ENCODE assay signal across 10 cellular contexts in genomic region chr14:24329736-24330135, GRCh38. TPM values are rescaled to one million over a fixed set of nuclear protein-coding genes. Genes with fewer than 3 reads are reported as not detected.
DNase-seq lines count a peak whose midpoint lies in the region; TF ChIP-seq lines count a peak whose summit lies in the region.
"Had no signal": no experiment of that assay in that cellular context is flagged by ENCODE, and none has a peak within 500 bp of the region (broad histone marks: within the 10 kb centered on the region; RNA-seq: fewer than 3 reads in every experiment).

No MANE protein-coding gene starts in this region.

- no peak overlapping the region for H3K4me3 ChIP-seq in smooth muscle cell

- H3K27me3 ChIP-seq in smooth muscle cell (ENCODE audit: low read depth), result peaks cover 25% of the 10 kb centered on the region

- H3K79me2 ChIP-seq in smooth muscle cell (ENCODE audit: low read depth), result no peaks in the 10 kb centered on the region

- TF ChIP-seq POLR2A in erythroblast (IDR thresholded peaks at IDR 0.05; ENCODE audit: low read length), result no peak

- no peak for TF ChIP-seq CTCF in smooth muscle cell (IDR thresholded peaks at IDR 0.05; ENCODE audit: borderline replicate concordance, insufficient read depth, poor library complexity, severe bottlenecking)

- peaks cover 6% of the 10 kb centered on the region for H3K4me1 ChIP-seq in smooth muscle cell (ENCODE audit: low read depth)

- no peak overlapping the region for H3K4me2 ChIP-seq in smooth muscle cell

- DNase-seq in NOMO-1 treated with DMSO at 0.1 percent for 48 hours (lab: John Stamatoyannopoulos, UW; ENCODE audit: unreplicated experiment), result peak; percentile 52
- DNase-seq in activated CD8-positive, alpha-beta memory T cell treated with anti-CD3 and anti-CD28 coated beads for 24 hours, result peak; percentile 79
- peak; percentile 34 to 37 for DNase-seq in erythroblast (lab: John Stamatoyannopoulos, UW)
- DNase-seq in stimulated activated CD8-positive, alpha-beta memory T cell treated with anti-CD3 and anti-CD28 coated beads, Interleukin-4, amount 100 ng/mL, for 48 hours, result peak; percentile 75
- DNase-seq in DMS79 (lab: John Stamatoyannopoulos, UW), result no peak
- no peak for DNase-seq in iPS-NIHi11 (ENCODE audit: low spot score)
- no peak for DNase-seq in NCI-H226
- DNase-seq in smooth muscle cell (lab: John Stamatoyannopoulos, UW; ENCODE audit: unreplicated experiment), result no peak
- DNase-seq: GF-D8, mesenchymal stem cell had no signal

- no peaks in the 10 kb centered on the region for H4K20me1 ChIP-seq in smooth muscle cell (ENCODE audit: low read depth)

- no peak overlapping the region for H2AFZ ChIP-seq in smooth muscle cell (ENCODE audit: low read depth)

- 85% methylated on average over 9 of the region's 9 CpGs for WGBS in smooth muscle cell (ENCODE audit: low lambda C conversion rate)

- H3K9me3 ChIP-seq in smooth muscle cell (replicated peaks; ENCODE audit: low read depth), result no peaks in the 10 kb centered on the region

- no peaks in the 10 kb centered on the region for H3K36me3 ChIP-seq in smooth muscle cell (ENCODE audit: low read depth)

- no peaks in the 10 kb centered on the region for H3F3A ChIP-seq in smooth muscle cell (ENCODE audit: low read depth)

- no peak overlapping the region for H3K27ac ChIP-seq in smooth muscle cell (ENCODE audit: low read depth)

- H3K9ac ChIP-seq in smooth muscle cell (ENCODE audit: low read depth), result no peak overlapping the region

RNA-seq across cellular contexts. Expression of gene ADCY4, which starts 5.1 kb away (rescaled TPM):
- 0.13 and 0.45 TPM in 2 replicates for total RNA-seq in smooth muscle cell
- 0.66 TPM in 1 of 2 replicates, not detected in the other for polyA plus RNA-seq in smooth muscle cell

RNA-seq across cellular contexts. Expression of gene RIPK3, which starts 10.1 kb away (rescaled TPM):
- 1.3 and 1.6 TPM in 2 replicates for total RNA-seq in smooth muscle cell
- 1.2 TPM in 1 of 2 replicates, not detected in the other for polyA plus RNA-seq in smooth muscle cell

RNA-seq across cellular contexts. Expression of gene LTB4R, which starts 18.4 kb away (rescaled TPM):
- total RNA-seq in smooth muscle cell, result 2.7 and 2.8 TPM in 2 replicates
- 1.6 and 3.2 TPM in 2 replicates for polyA plus RNA-seq in smooth muscle cell

RNA-seq across cellular contexts. Expression of gene LTB4R2, which starts 19.8 kb away (rescaled TPM):
- 2.8 and 6.9 TPM in 2 replicates for total RNA-seq in smooth muscle cell
- 0.70 and 2.4 TPM in 2 replicates for polyA plus RNA-seq in smooth muscle cell

RNA-seq across cellular contexts. Expression of gene CIDEB, which starts 22.0 kb away (rescaled TPM):
- not detected in 2 replicates for total RNA-seq in smooth muscle cell
- 0.58 TPM in 1 of 2 replicates, not detected in the other for polyA plus RNA-seq in smooth muscle cell

Comparison
In these comparisons a context has a peak if more than half of its experiments do, and no peak if none do; other contexts are left out.
1. DNase-seq: peak in NOMO-1 treated with DMSO at 0.1 percent for 48 hours (single experiment), activated CD8-positive, alpha-beta memory T cell treated with anti-CD3 and anti-CD28 coated beads for 24 hours (single experiment), erythroblast (2 of 2) and stimulated activated CD8-positive, alpha-beta memory T cell treated with anti-CD3 and anti-CD28 coated beads, Interleukin-4, amount 100 ng/mL, for 48 hours (single experiment); none in DMS79 (single experiment), iPS-NIHi11 (single experiment), NCI-H226 (single experiment) and smooth muscle cell (single experiment).